12 cellular contexts compared by ENCODE assay signal in genomic region chr5:40401281-40401680, GRCh38.
DNase-seq lines count a peak whose midpoint lies in the region; ATAC-seq and TF ChIP-seq lines count a peak whose summit lies in the region.
"Had no signal": no experiment of that assay in that cellular context is flagged by ENCODE, and none has a peak within 500 bp of the region (broad histone marks: within the 10 kb centered on the region; RNA-seq: fewer than 3 reads in every experiment).

No MANE protein-coding gene starts in this region.

- intact Hi-C loops in ovary (cut with DNase I) = no loop called here

- WGBS in ovary, 3 donors = 56 to 61% (median 59%) methylated on average over 3 of the region's 3 CpGs

- H3K27ac ChIP-seq in ovary = no peak overlapping the region
- H3K27ac ChIP-seq: psoas muscle had no signal

- no peak for TF ChIP-seq POLR2A in ovary (IDR thresholded peaks at IDR 0.05)

- TF ChIP-seq EP300 in ovary (IDR thresholded peaks at IDR 0.05) = no peak

- H3K9me3 ChIP-seq in ovary = no peaks in the 10 kb centered on the region
- H3K9me3 ChIP-seq: psoas muscle had no signal

- no peak for TF ChIP-seq CTCF in ovary (IDR thresholded peaks at IDR 0.05)

- H3K36me3 Mint-ChIP-seq in activated naive CD4-positive, alpha-beta T cell treated with anti-CD3 and anti-CD28 coated beads, Interleukin-2, amount 50 U/mL, for 72 hours = peaks cover 15 to 16% of the 10 kb centered on the region in 2 donors
- peaks cover 4% of the 10 kb centered on the region for H3K36me3 Mint-ChIP-seq in activated CD4-positive, alpha-beta memory T cell treated with anti-CD3 and anti-CD28 coated beads, Interleukin-2, amount 10 ng/mL, durations not matched to agents 7 days and 5 days (ENCODE audit: low read depth)
- H3K36me3 Mint-ChIP-seq in stimulated activated effector memory CD8-positive, alpha-beta T cell treated with anti-CD3 and anti-CD28 coated beads, Interleukin-12 subunit alpha, Interleukin-12 subunit beta, amount 100 ng/mL, for 72 hours = no peaks in the 10 kb centered on the region

- peak overlapping the region; percentile 70 to 83 for H3K27ac Mint-ChIP-seq in activated naive CD4-positive, alpha-beta T cell treated with anti-CD3 and anti-CD28 coated beads, Interleukin-2, amount 50 U/mL, for 72 hours
- H3K27ac Mint-ChIP-seq in activated CD4-positive, alpha-beta memory T cell treated with anti-CD3 and anti-CD28 coated beads, Interleukin-2, amount 10 ng/mL, durations not matched to agents 7 days and 5 days = peak overlapping the region; percentile 50
- peak overlapping the region; percentile 51 for H3K27ac Mint-ChIP-seq in stimulated activated effector memory CD8-positive, alpha-beta T cell treated with anti-CD3 and anti-CD28 coated beads, Interleukin-12 subunit alpha, Interleukin-12 subunit beta, amount 100 ng/mL, for 72 hours

- peaks cover 58% of the 10 kb centered on the region for H3K4me1 Mint-ChIP-seq in activated CD4-positive, alpha-beta memory T cell treated with anti-CD3 and anti-CD28 coated beads, Interleukin-2, amount 10 ng/mL, durations not matched to agents 7 days and 5 days
- H3K4me1 Mint-ChIP-seq in stimulated activated effector memory CD8-positive, alpha-beta T cell treated with anti-CD3 and anti-CD28 coated beads, Interleukin-12 subunit alpha, Interleukin-12 subunit beta, amount 100 ng/mL, for 72 hours = peaks cover 57% of the 10 kb centered on the region

- H3K9me3 Mint-ChIP-seq in activated naive CD4-positive, alpha-beta T cell treated with anti-CD3 and anti-CD28 coated beads, Interleukin-2, amount 50 U/mL, for 72 hours = peaks cover 5 to 21% of the 10 kb centered on the region in 2 donors
- H3K9me3 Mint-ChIP-seq in activated CD4-positive, alpha-beta memory T cell treated with anti-CD3 and anti-CD28 coated beads, Interleukin-2, amount 10 ng/mL, durations not matched to agents 7 days and 5 days = peaks cover 6% of the 10 kb centered on the region
- H3K9me3 Mint-ChIP-seq in stimulated activated effector memory CD8-positive, alpha-beta T cell treated with anti-CD3 and anti-CD28 coated beads, Interleukin-12 subunit alpha, Interleukin-12 subunit beta, amount 100 ng/mL, for 72 hours = peaks cover 3% of the 10 kb centered on the region

- H3K27me3 ChIP-seq in ovary = no peaks in the 10 kb centered on the region
- H3K27me3 ChIP-seq: BLaER1 treated with 17β-estradiol and CSF1 and Interleukin-3, amounts not matched to agents 10 nM and 100 nM had no signal

- CTCF ChIA-PET in activated CD4-positive, alpha-beta memory T cell treated with anti-CD3 and anti-CD28 coated beads, Interleukin-2, amount 10 ng/mL, durations not matched to agents 7 days and 5 days (lab: Charles Lee) = no interaction called here

- DNase-seq in activated naive CD4-positive, alpha-beta T cell treated with anti-CD3 and anti-CD28 coated beads, Interleukin-2, amount 50 U/mL, for 72 hours (ENCODE audit: low spot score in 2 of 2) = no peak
- DNase-seq in activated naive CD4-positive, alpha-beta T cell treated with Interleukin-2 at 50 U/mL for 16 hours = no peak
- no peak for DNase-seq in activated CD4-positive, alpha-beta memory T cell treated with anti-CD3 and anti-CD28 coated beads, Interleukin-2, amount 10 ng/mL, durations not matched to agents 7 days and 5 days
- DNase-seq in stimulated activated effector memory CD8-positive, alpha-beta T cell treated with anti-CD3 and anti-CD28 coated beads, Interleukin-12 subunit alpha, Interleukin-12 subunit beta, amount 100 ng/mL, for 72 hours (ENCODE audit: low spot score in 2 of 2) = no peak
- DNase-seq in ovary = no peak
- DNase-seq in NCI-H2029 treated with DMSO at 0.1 percent for 48 hours (lab: John Stamatoyannopoulos, UW) = no peak
- no peak for DNase-seq in left lobe of liver (ENCODE audit: low spot score)
- DNase-seq: head of caudate nucleus, NCI-H1105, psoas muscle had no signal

- ATAC-seq in activated naive CD4-positive, alpha-beta T cell treated with anti-CD3 and anti-CD28 coated beads, Interleukin-2, amount 50 U/mL, for 72 hours = peak; percentile 4 to 16
- ATAC-seq in HG02852 (IDR thresholded peaks at IDR 0.05; ENCODE audit: unreplicated experiment) (peak; percentile 60), left lobe of liver (no peak)
- peak; percentile 68 for ATAC-seq in stimulated activated effector memory CD8-positive, alpha-beta T cell treated with anti-CD3 and anti-CD28 coated beads, Interleukin-12 subunit alpha, Interleukin-12 subunit beta, amount 100 ng/mL, for 72 hours
- ATAC-seq: psoas muscle had no signal

- H3K4me1 ChIP-seq in ovary (ENCODE audit: insufficient read depth) = no peaks in the 10 kb centered on the region
- H3K4me1 ChIP-seq: psoas muscle had no signal

- no peak overlapping the region for H3K4me3 Mint-ChIP-seq in activated CD4-positive, alpha-beta memory T cell treated with anti-CD3 and anti-CD28 coated beads, Interleukin-2, amount 10 ng/mL, durations not matched to agents 7 days and 5 days
- H3K4me3 Mint-ChIP-seq in stimulated activated effector memory CD8-positive, alpha-beta T cell treated with anti-CD3 and anti-CD28 coated beads, Interleukin-12 subunit alpha, Interleukin-12 subunit beta, amount 100 ng/mL, for 72 hours = peak overlapping the region; percentile 18

- no peaks in the 10 kb centered on the region for H3K27me3 Mint-ChIP-seq in activated CD4-positive, alpha-beta memory T cell treated with anti-CD3 and anti-CD28 coated beads, Interleukin-2, amount 10 ng/mL, durations not matched to agents 7 days and 5 days

- H3K4me3 ChIP-seq in ovary = no peak overlapping the region
- H3K4me3 ChIP-seq: BLaER1 treated with 17β-estradiol and CSF1 and Interleukin-3, amounts not matched to agents 10 nM and 100 nM; psoas muscle had no signal

- H3K36me3 ChIP-seq in ovary = no peaks in the 10 kb centered on the region
- H3K36me3 ChIP-seq: BLaER1 treated with 17β-estradiol and CSF1 and Interleukin-3, amounts not matched to agents 10 nM and 100 nM had no signal

- POLR2A ChIA-PET in activated CD4-positive, alpha-beta memory T cell treated with anti-CD3 and anti-CD28 coated beads, Interleukin-2, amount 10 ng/mL, durations not matched to agents 7 days and 5 days (lab: Charles Lee) = interaction anchor here (1.0 to 3.3 kb wide), 9 partner anchors 9 to 274 kb away, joined by 4 to 14 read pairs (median 4); no protein-coding TSS in a partner anchor
